Comparison of ENCODE assay signal across 1 cellular context in genomic region chr3:124688580-124689454, GRCh38.
TF ChIP-seq lines count a peak whose summit lies in the region.

No MANE protein-coding gene starts in this region.

TF ChIP-seq in K562, 482 proteins besides CTCF, POLR2A, EP300 and RAD21 (continued from another document):
- TF ChIP-seq SPI1 (IDR thresholded peaks at IDR 0.05; ENCODE audit: borderline replicate concordance, low read depth, low read length), result peak; percentile 44; the same call in 1 of the 2 replicates
